Comparison of ENCODE assay signal across 8 cellular contexts in the genomic region with DNA sequence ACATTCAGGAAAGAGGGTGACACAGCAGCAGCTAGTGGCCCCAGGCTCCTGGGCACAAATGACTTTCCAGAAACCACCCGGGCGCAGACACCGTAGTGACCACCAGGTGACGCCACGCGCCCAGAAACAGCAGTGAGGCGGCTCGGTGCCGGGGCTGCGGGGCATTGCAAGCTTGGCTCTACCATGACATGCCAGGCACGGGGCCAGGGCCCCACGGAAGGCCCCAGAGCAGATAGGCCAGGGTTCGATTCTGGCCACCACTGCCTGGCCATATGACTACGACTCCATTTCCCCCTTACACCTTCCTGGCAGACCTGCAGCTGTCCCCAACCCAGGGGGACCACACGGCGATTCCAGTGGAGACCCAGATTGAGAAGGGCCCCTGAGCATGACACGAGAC. TPM values are rescaled to one million over a fixed set of nuclear protein-coding genes. Genes with fewer than 3 reads are reported as not detected.
DNase-seq lines count a peak whose midpoint lies in the region; FAIRE-seq and TF ChIP-seq lines count a peak whose summit lies in the region.

No MANE protein-coding gene starts in this region.

- H3K36me3 ChIP-seq in kidney (ENCODE audit: control insufficient read depth in 1 of 2, insufficient read depth in 2 of 2, low read length in 2 of 2) = no peaks in the 10 kb centered on the region

- H3K9ac ChIP-seq in kidney (ENCODE audit: low read length in 2 of 2) = no peak overlapping the region

- no peak overlapping the region for H3K4me3 ChIP-seq in kidney (ENCODE audit: low read length in 2 of 2)

- peak; percentile 99 for TF ChIP-seq CTCF in kidney (IDR thresholded peaks at IDR 0.05; ENCODE audit: borderline replicate concordance, extremely low read depth, insufficient read depth)

- peaks cover 0 to 10% of the 10 kb centered on the region in 2 donors for H3K4me1 ChIP-seq in kidney (ENCODE audit: control insufficient read depth in 1 of 2, insufficient read depth in 1 of 2, low read depth in 1 of 2, low read length in 2 of 2)

- DNase-seq in Ammon's horn (ENCODE audit: low spot score) (peak; percentile 87), GOT3 (lab: John Stamatoyannopoulos, UW) (peak; percentile 37), NCI-H2227 (lab: John Stamatoyannopoulos, UW; ENCODE audit: unreplicated experiment) (peak; percentile 67), T47D (ENCODE audit: low read depth in 1 of 2, low spot score in 1 of 2) (peak; percentile 89), kidney (peak; percentile 93), NCI-H526 treated with DMSO at 0.1 percent for 48 hours (lab: John Stamatoyannopoulos, UW) (no peak)
- peak; percentile 67 to 78 (median 70) for DNase-seq in activated CD4-positive, CD25-positive, alpha-beta regulatory T cell (lab: John Stamatoyannopoulos, UW)
- peak; percentile 80 to 81 for DNase-seq in stimulated activated CD4-positive, alpha-beta T cell treated with anti-CD3 and anti-CD28 coated beads, Interleukin-1b, Interleukin-23, amount 100 ng/mL, for 4 hours (ENCODE audit: low read depth in 2 of 2)

- H3K9me3 ChIP-seq in kidney (ENCODE audit: control insufficient read depth in 1 of 2, low read length in 2 of 2) = no peaks in the 10 kb centered on the region

- intact Hi-C loops in kidney (cut with DNase I) = no loop called here

- no peak for FAIRE-seq in kidney (lab: Jason Lieb, UNC)

- in situ Hi-C loops in T47D (cut with HindIII; ENCODE audit: low pct_unique_long_range_greater_than_20kb, low sequenced_read_pairs) = no loop called here

- no peak overlapping the region for H3K27ac ChIP-seq in kidney (ENCODE audit: low read depth in 2 of 2, low read length in 2 of 2)

RNA-seq across cellular contexts. Expression of gene RHBDF1, which starts 6.7 kb away (rescaled TPM):
- 33.1 TPM for total RNA-seq in kidney
- polyA plus RNA-seq in kidney (ENCODE audit: insufficient read depth, low read depth, low replicate concordance) = 12.0 TPM

RNA-seq across cellular contexts. Expression of gene SNRNP25, which starts 12.1 kb away (rescaled TPM):
- total RNA-seq in kidney = 14.7 TPM
- polyA plus RNA-seq in kidney (ENCODE audit: insufficient read depth, low read depth, low replicate concordance) = 60.3 TPM

RNA-seq across cellular contexts. Expression of gene MPG, which starts 12.3 kb away (rescaled TPM):
- total RNA-seq in kidney = 40.8 TPM
- polyA plus RNA-seq in kidney (ENCODE audit: insufficient read depth, low read depth, low replicate concordance) = 54.3 TPM

RNA-seq across cellular contexts. Expression of gene POLR3K, which starts 12.3 kb away (rescaled TPM):
- 8.8 TPM for total RNA-seq in kidney
- polyA plus RNA-seq in kidney (ENCODE audit: insufficient read depth, low read depth, low replicate concordance) = 18.5 TPM
